ENCODE assay signal across 1 cellular context in the genomic region with DNA sequence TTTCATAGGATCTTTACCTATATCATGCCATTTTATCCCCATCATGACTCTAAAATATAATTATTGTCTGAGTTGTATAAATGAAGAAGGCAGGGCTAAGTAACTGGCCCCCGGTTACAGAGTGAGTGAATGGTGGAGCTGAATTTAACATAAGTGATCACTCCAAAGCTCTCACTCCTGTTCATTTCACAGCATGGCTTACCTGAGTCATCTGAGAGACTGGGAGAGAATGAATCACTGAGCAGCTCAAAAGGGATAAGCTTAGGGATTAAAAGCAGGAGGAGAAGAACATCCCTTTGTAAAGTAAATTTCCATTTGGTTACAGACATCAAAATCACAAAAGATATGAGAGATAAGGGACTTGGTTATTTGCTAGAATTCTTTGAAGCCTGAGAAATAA.
TF ChIP-seq lines count a peak whose summit lies in the region.

No MANE protein-coding gene starts in this region.

TF ChIP-seq in GM23338, 12 proteins besides CTCF, POLR2A, EP300 and RAD21 (continued from another document):
- TF ChIP-seq, protein P1, sequence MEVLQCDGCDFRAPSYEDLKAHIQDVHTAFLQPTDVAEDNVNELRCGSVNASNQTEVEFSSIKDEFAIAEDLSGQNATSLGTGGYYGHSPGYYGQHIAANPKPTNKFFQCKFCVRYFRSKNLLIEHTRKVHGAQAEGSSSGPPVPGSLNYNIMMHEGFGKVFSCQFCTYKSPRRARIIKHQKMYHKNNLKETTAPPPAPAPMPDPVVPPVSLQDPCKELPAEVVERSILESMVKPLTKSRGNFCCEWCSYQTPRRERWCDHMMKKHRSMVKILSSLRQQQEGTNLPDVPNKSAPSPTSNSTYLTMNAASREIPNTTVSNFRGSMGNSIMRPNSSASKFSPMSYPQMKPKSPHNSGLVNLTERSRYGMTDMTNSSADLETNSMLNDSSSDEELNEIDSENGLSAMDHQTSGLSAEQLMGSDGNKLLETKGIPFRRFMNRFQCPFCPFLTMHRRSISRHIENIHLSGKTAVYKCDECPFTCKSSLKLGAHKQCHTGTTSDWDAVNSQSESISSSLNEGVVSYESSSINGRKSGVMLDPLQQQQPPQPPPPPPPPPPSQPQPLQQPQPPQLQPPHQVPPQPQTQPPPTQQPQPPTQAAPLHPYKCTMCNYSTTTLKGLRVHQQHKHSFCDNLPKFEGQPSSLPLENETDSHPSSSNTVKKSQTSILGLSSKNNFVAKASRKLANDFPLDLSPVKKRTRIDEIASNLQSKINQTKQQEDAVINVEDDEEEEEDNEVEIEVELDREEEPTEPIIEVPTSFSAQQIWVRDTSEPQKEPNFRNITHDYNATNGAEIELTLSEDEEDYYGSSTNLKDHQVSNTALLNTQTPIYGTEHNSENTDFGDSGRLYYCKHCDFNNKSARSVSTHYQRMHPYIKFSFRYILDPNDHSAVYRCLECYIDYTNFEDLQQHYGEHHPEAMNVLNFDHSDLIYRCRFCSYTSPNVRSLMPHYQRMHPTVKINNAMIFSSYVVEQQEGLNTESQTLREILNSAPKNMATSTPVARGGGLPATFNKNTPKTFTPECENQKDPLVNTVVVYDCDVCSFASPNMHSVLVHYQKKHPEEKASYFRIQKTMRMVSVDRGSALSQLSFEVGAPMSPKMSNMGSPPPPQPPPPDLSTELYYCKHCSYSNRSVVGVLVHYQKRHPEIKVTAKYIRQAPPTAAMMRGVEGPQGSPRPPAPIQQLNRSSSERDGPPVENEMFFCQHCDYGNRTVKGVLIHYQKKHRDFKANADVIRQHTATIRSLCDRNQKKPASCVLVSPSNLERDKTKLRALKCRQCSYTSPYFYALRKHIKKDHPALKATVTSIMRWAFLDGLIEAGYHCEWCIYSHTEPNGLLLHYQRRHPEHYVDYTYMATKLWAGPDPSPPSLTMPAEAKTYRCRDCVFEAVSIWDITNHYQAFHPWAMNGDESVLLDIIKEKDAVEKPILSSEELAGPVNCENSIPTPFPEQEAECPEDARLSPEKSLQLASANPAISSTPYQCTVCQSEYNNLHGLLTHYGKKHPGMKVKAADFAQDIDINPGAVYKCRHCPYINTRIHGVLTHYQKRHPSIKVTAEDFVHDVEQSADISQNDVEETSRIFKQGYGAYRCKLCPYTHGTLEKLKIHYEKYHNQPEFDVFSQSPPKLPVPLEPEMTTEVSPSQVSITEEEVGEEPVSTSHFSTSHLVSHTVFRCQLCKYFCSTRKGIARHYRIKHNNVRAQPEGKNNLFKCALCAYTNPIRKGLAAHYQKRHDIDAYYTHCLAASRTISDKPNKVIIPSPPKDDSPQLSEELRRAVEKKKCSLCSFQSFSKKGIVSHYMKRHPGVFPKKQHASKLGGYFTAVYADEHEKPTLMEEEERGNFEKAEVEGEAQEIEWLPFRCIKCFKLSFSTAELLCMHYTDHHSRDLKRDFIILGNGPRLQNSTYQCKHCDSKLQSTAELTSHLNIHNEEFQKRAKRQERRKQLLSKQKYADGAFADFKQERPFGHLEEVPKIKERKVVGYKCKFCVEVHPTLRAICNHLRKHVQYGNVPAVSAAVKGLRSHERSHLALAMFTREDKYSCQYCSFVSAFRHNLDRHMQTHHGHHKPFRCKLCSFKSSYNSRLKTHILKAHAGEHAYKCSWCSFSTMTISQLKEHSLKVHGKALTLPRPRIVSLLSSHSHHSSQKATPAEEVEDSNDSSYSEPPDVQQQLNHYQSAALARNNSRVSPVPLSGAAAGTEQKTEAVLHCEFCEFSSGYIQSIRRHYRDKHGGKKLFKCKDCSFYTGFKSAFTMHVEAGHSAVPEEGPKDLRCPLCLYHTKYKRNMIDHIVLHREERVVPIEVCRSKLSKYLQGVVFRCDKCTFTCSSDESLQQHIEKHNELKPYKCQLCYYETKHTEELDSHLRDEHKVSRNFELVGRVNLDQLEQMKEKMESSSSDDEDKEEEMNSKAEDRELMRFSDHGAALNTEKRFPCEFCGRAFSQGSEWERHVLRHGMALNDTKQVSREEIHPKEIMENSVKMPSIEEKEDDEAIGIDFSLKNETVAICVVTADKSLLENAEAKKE (CRISPR knock-in tag; IDR thresholded peaks at IDR 0.05): no peak
